ENCODE assay signal across 1 cellular context in genomic region chr16:23571895-23572294, GRCh38.
TF ChIP-seq lines count a peak whose summit lies in the region.

No MANE protein-coding gene starts in this region.

TF ChIP-seq in HCT116, 20 proteins besides CTCF, POLR2A, EP300 and RAD21 (continued from another document):
- TF ChIP-seq REST (IDR thresholded peaks at IDR 0.05; ENCODE audit: low read depth): no peak
- TF ChIP-seq CEBPB (IDR thresholded peaks at IDR 0.05; ENCODE audit: low read depth): no peak
- no peak for TF ChIP-seq FOSL1 (IDR thresholded peaks at IDR 0.05; ENCODE audit: low read depth)
- no peak for TF ChIP-seq EZH2 (IDR thresholded peaks at IDR 0.05)
